In the genomic region with DNA sequence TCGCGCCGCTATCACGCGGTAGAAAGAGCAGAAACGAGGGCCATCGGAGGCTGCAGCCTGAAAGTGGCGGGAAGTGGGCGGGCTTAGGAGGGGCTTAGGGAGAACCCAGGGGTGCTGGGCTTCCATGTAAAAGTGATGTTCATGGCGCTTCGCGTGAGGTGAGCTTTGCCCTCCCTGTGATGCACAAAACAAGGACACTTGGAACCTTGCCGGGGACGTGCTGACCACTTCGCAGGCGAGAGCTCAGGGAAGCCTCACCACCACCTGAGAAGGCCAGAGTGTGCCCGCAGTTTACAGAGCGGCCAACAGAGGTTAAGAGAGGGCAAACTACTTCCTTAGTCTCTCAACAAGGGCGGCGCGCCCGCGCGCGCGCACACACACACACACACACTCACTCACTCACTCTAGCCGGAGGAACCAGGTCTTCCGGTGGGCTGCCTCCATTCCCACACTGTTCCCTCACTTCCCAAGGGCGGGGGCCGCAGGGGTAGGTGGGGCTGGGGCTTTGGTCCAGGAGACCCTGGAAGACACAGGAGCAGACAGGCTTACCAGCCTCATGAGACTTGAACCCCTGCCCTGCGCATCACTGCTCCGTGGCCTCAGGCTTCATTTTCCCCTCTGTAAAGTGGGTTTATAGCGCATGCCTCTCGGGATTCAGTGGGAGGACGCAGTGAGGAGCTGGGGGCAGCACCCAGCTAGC, we compare ENCODE assay signal across 8 cellular contexts. TPM values are rescaled to one million over a fixed set of nuclear protein-coding genes. Genes with fewer than 3 reads are reported as not detected.
DNase-seq lines count a peak whose midpoint lies in the region; ATAC-seq, FAIRE-seq and TF ChIP-seq lines count a peak whose summit lies in the region.

No MANE protein-coding gene starts in this region.

- H3K36me3 ChIP-seq in astrocyte (ENCODE audit: insufficient read depth, low read length) = no peaks in the 10 kb centered on the region

- peak; percentile 23 for DNase-seq in EL
- peak; percentile 14 to 27 for DNase-seq in NOMO-1 (lab: John Stamatoyannopoulos, UW; ENCODE audit: unreplicated experiment in 2 of 2)
- DNase-seq in astrocyte (ENCODE audit: low read depth) = no peak
- peak; percentile 67 for DNase-seq in natural killer cell
- no peak for DNase-seq in NCI-H446 (lab: John Stamatoyannopoulos, UW)
- DNase-seq in osteocyte (ENCODE audit: extremely low spot score, unreplicated experiment) = no peak
- DNase-seq in NCI-H1417 (lab: John Stamatoyannopoulos, UW) = no peak
- no peak for DNase-seq in HPDE6-E6E7 (ENCODE audit: extremely low spot score)

- H4K20me1 ChIP-seq in astrocyte (ENCODE audit: insufficient read depth, low read length) = no peaks in the 10 kb centered on the region

- no peaks in the 10 kb centered on the region for H3K79me2 ChIP-seq in astrocyte (ENCODE audit: insufficient read depth, low read length)

- peak; percentile 91 to 95 (median 95) for ATAC-seq in natural killer cell

- H3K27me3 ChIP-seq in astrocyte (ENCODE audit: insufficient read depth, low read length) = peaks cover 25% of the 10 kb centered on the region

- intact Hi-C loops in natural killer cell (cut with micrococcal nuclease) = no loop called here

- H3K4me1 Mint-ChIP-seq in astrocyte (ENCODE audit: low read depth, unreplicated experiment) = no peaks in the 10 kb centered on the region
- H3K4me1 Mint-ChIP-seq in natural killer cell = peaks cover 13 to 32% of the 10 kb centered on the region in 2 donors
- H3K4me1 Mint-ChIP-seq in osteocyte (ENCODE audit: unreplicated experiment) = no peaks in the 10 kb centered on the region

- no peak for FAIRE-seq in astrocyte (lab: Jason Lieb, UNC)

- no peaks in the 10 kb centered on the region for H3K9me3 ChIP-seq in astrocyte (ENCODE audit: insufficient read depth, low read depth, low read length)

- H3K4me3 Mint-ChIP-seq in astrocyte (ENCODE audit: unreplicated experiment) = no peak overlapping the region
- peak overlapping the region; percentile 71 for H3K4me3 Mint-ChIP-seq in natural killer cell
- no peak overlapping the region for H3K4me3 Mint-ChIP-seq in osteocyte (ENCODE audit: unreplicated experiment)

- H3K27ac ChIP-seq in astrocyte (ENCODE audit: low read depth, low read length) = no peak overlapping the region

- H3K36me3 Mint-ChIP-seq in astrocyte (ENCODE audit: low read depth, unreplicated experiment) (peaks cover 4% of the 10 kb centered on the region), natural killer cell (no peaks in the 10 kb centered on the region), osteocyte (ENCODE audit: unreplicated experiment) (no peaks in the 10 kb centered on the region)

- no peak overlapping the region for H3K9ac ChIP-seq in astrocyte (ENCODE audit: low read length)

- peak overlapping the region; percentile 36 for H3K4me2 ChIP-seq in astrocyte (ENCODE audit: low read length)

- no peak overlapping the region for H3K27ac Mint-ChIP-seq in astrocyte (ENCODE audit: unreplicated experiment)
- peak overlapping the region in 1 of 2 donors; percentile 87 for H3K27ac Mint-ChIP-seq in natural killer cell
- H3K27ac Mint-ChIP-seq in osteocyte (ENCODE audit: unreplicated experiment) = no peak overlapping the region

- no peaks in the 10 kb centered on the region for H3K4me1 ChIP-seq in astrocyte (ENCODE audit: insufficient read depth, low read length)

- H3K9me3 Mint-ChIP-seq in astrocyte (ENCODE audit: unreplicated experiment) = no peaks in the 10 kb centered on the region
- H3K9me3 Mint-ChIP-seq in natural killer cell = no peaks in the 10 kb centered on the region
- H3K9me3 Mint-ChIP-seq in osteocyte (ENCODE audit: unreplicated experiment) = no peaks in the 10 kb centered on the region

- TF ChIP-seq CTCF in astrocyte (IDR thresholded peaks at IDR 0.05; ENCODE audit: insufficient read depth, low read depth, low read length) (no peak), natural killer cell (IDR thresholded peaks at IDR 0.05) (no peak), osteocyte (IDR thresholded peaks at IDR 0.05) (no peak)

- no peak overlapping the region for H2AFZ ChIP-seq in astrocyte (ENCODE audit: low read depth, low read length)

- H3K4me3 ChIP-seq in astrocyte (ENCODE audit: insufficient read depth, low read depth, low read length) = no peak overlapping the region

- peaks cover 22% of the 10 kb centered on the region for H3K27me3 Mint-ChIP-seq in astrocyte (ENCODE audit: low read depth, unreplicated experiment)
- peaks cover 10 to 25% of the 10 kb centered on the region in 2 donors for H3K27me3 Mint-ChIP-seq in natural killer cell (ENCODE audit: low read depth in 2 of 2)
- H3K27me3 Mint-ChIP-seq in osteocyte (ENCODE audit: unreplicated experiment) = peaks cover 6% of the 10 kb centered on the region

RNA-seq across cellular contexts. Expression of gene GAPDHS, which starts 0.7 kb away (rescaled TPM):
- total RNA-seq in astrocyte (not detected in 2 replicates), natural killer cell (not detected), osteocyte (not detected in 2 replicates)

RNA-seq across cellular contexts. Expression of gene SBSN, which starts 5.9 kb away (rescaled TPM):
- total RNA-seq in astrocyte (0.18 and 0.38 TPM in 2 replicates), natural killer cell (not detected), osteocyte (not detected in 2 replicates)

RNA-seq across cellular contexts. Expression of gene TMEM147, which starts 11.5 kb away (rescaled TPM):
- total RNA-seq in astrocyte = 68.2 and 69.3 TPM in 2 replicates
- total RNA-seq in natural killer cell = 10 to 100 TPM; 30.6 to 37.9 (median 31.2) TPM
- total RNA-seq in osteocyte = 110 and 111 TPM in 2 replicates

RNA-seq across cellular contexts. Expression of gene DMKN, which starts 20.5 kb away (rescaled TPM):
- total RNA-seq in astrocyte = 50.7 and 56.9 TPM in 2 replicates
- total RNA-seq in natural killer cell = 10 to 100 TPM; 10.7 to 15.3 (median 11.3) TPM
- not detected in 2 replicates for total RNA-seq in osteocyte

RNA-seq across cellular contexts. Expression of gene ATP4A, which starts 29.5 kb away (rescaled TPM):
- total RNA-seq in astrocyte (not detected in 2 replicates), natural killer cell (not detected), osteocyte (not detected in 2 replicates)

Comparison
In these comparisons a context has a peak if more than half of its experiments do, and no peak if none do; other contexts are left out.
1. DNase-seq: peak in EL (single experiment), NOMO-1 (2 of 2) and natural killer cell (single experiment); none in astrocyte (single experiment), NCI-H446 (0 of 2), osteocyte (single experiment), NCI-H1417 (0 of 3) and HPDE6-E6E7 (single experiment).